Comparison of ENCODE assay signal across 14 cellular contexts in the genomic region with DNA sequence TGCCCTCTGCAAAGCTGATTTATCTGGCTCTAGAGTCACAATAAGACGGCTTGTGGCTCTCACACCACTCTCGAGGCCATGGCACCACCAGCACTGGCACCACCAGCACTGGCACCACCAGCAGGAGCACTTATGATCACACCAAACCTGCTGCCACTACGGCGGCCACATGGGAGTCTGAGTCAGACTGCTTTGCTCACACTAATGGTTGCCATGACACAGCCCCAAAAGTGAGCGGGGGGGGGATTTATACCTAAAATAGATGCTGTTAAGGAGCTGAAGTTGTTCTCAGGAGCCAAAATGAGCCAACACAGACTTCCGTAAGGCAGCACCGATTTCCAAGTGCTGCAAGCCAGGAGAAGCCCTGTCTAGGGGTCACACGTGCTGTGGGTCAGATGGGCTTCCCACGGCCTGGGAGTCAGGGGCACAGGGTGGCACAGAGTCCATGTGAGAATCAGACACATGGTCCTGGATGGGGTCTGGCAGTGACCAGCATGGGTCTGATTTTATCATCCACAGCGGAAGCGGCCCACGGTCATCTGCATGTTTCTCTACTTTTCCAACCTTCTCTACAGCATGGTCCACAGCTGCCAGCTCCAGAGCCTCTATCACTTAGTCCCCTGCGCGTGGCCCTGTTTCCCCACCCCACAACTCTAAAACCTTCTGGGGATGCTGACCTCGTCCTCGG. TPM values are rescaled to one million over a fixed set of nuclear protein-coding genes. Genes with fewer than 3 reads are reported as not detected.
DNase-seq lines count a peak whose midpoint lies in the region; ATAC-seq, FAIRE-seq and TF ChIP-seq lines count a peak whose summit lies in the region.
"Had no signal": no experiment of that assay in that cellular context is flagged by ENCODE, and none has a peak within 500 bp of the region (broad histone marks: within the 10 kb centered on the region; RNA-seq: fewer than 3 reads in every experiment).

No MANE protein-coding gene starts in this region.

- H3K36me3 ChIP-seq in HepG2 (replicated peaks in 1 of 2; ENCODE audit: control insufficient read depth in 1 of 2, insufficient read depth in 2 of 2, low read length in 2 of 2) (no peaks in the 10 kb centered on the region), right lobe of liver (no peaks in the 10 kb centered on the region), brain microvascular endothelial cell (replicated peaks) (no peaks in the 10 kb centered on the region), neural progenitor cell (no peaks in the 10 kb centered on the region), aorta (ENCODE audit: control insufficient read depth in 1 of 2, insufficient read depth in 2 of 2, low read length in 1 of 2) (no peaks in the 10 kb centered on the region)

- H3K4me1 Mint-ChIP-seq in neural progenitor cell (peaks cover 20% of the 10 kb centered on the region), endothelial cell (ENCODE audit: unreplicated experiment) (peaks cover 7% of the 10 kb centered on the region)
- H3K4me1 Mint-ChIP-seq in natural killer cell treated with Interleukin-12 subunit alpha and Interleukin-12 subunit beta and Interleukin-15 and Interleukin-18, amount 100 ng/mL, for 72 hours (ENCODE audit: low read depth in 2 of 2): peaks cover 33 to 41% of the 10 kb centered on the region in 2 donors

- H3K27me3 Mint-ChIP-seq in neural progenitor cell (ENCODE audit: insufficient read depth, low read depth): peaks cover 11% of the 10 kb centered on the region
- H3K27me3 Mint-ChIP-seq in natural killer cell treated with Interleukin-12 subunit alpha and Interleukin-12 subunit beta and Interleukin-15 and Interleukin-18, amount 100 ng/mL, for 72 hours: peaks cover 0 to 6% of the 10 kb centered on the region in 2 donors
- peaks cover 5% of the 10 kb centered on the region for H3K27me3 Mint-ChIP-seq in endothelial cell (ENCODE audit: unreplicated experiment)
- H3K27me3 Mint-ChIP-seq: central memory CD8-positive, alpha-beta T cell had no signal

- H3K4me3 ChIP-seq in HepG2 (replicated peaks in 1 of 3; ENCODE audit: insufficient read depth in 1 of 3, low read depth in 2 of 3, low read length in 3 of 3): no peak overlapping the region
- no peak overlapping the region for H3K4me3 ChIP-seq in right lobe of liver
- H3K4me3 ChIP-seq in brain microvascular endothelial cell (ENCODE audit: low read depth, low read length): no peak overlapping the region
- H3K4me3 ChIP-seq in neural progenitor cell: no peak overlapping the region
- H3K4me3 ChIP-seq in aorta (ENCODE audit: low read length in 2 of 2): no peak overlapping the region

- H3K4me2 ChIP-seq in HepG2 (ENCODE audit: low read depth, low read length) (no peak overlapping the region), neural progenitor cell (no peak overlapping the region)
- H3K4me2 ChIP-seq: KMS-11 had no signal

- POLR2A ChIA-PET in HepG2 (lab: Yijun Ruan, JAX): no interaction called here

- H3K36me3 Mint-ChIP-seq in neural progenitor cell (peaks cover 14% of the 10 kb centered on the region), endothelial cell (ENCODE audit: low read depth, unreplicated experiment) (peaks cover 5% of the 10 kb centered on the region)
- H3K36me3 Mint-ChIP-seq in natural killer cell treated with Interleukin-12 subunit alpha and Interleukin-12 subunit beta and Interleukin-15 and Interleukin-18, amount 100 ng/mL, for 72 hours: peaks cover 16% of the 10 kb centered on the region

- TF ChIP-seq RAD21 in HepG2 (CRISPR knock-in tag; IDR thresholded peaks at IDR 0.05): no peak

- H3K27me3 ChIP-seq in HepG2 (ENCODE audit: control insufficient read depth in 1 of 2, insufficient read depth in 2 of 2, low read length in 2 of 2): no peaks in the 10 kb centered on the region
- H3K27me3 ChIP-seq in right lobe of liver: no peaks in the 10 kb centered on the region
- H3K27me3 ChIP-seq in brain microvascular endothelial cell (replicated peaks): no peaks in the 10 kb centered on the region
- no peaks in the 10 kb centered on the region for H3K27me3 ChIP-seq in neural progenitor cell
- no peaks in the 10 kb centered on the region for H3K27me3 ChIP-seq in aorta (ENCODE audit: control insufficient read depth in 1 of 2, insufficient read depth in 2 of 2, low read length in 1 of 2)

- TF ChIP-seq CTCF in HepG2 (CRISPR knock-in tag; IDR thresholded peaks at IDR 0.05) (no peak), right lobe of liver (IDR thresholded peaks at IDR 0.05) (no peak), brain microvascular endothelial cell (IDR thresholded peaks at IDR 0.05; ENCODE audit: low read depth, low read length, missing control alignments) (no peak), neural progenitor cell (IDR thresholded peaks at IDR 0.05) (no peak), endothelial cell (IDR thresholded peaks at IDR 0.05; ENCODE audit: unreplicated experiment) (no peak)

- H3K4me3 Mint-ChIP-seq in neural progenitor cell: no peak overlapping the region
- H3K4me3 Mint-ChIP-seq in natural killer cell treated with Interleukin-12 subunit alpha and Interleukin-12 subunit beta and Interleukin-15 and Interleukin-18, amount 100 ng/mL, for 72 hours: no peak overlapping the region
- H3K4me3 Mint-ChIP-seq in endothelial cell (ENCODE audit: unreplicated experiment): no peak overlapping the region
- H3K4me3 Mint-ChIP-seq: central memory CD8-positive, alpha-beta T cell had no signal

- H4K20me1 ChIP-seq in HepG2 (ENCODE audit: insufficient read depth, low read length) (no peaks in the 10 kb centered on the region; the same call in 1 of the 2 replicates), neural progenitor cell (ENCODE audit: low read depth) (no peaks in the 10 kb centered on the region)

- no peak overlapping the region for H3K27ac ChIP-seq in HepG2 (ENCODE audit: extremely low read length, insufficient read depth, low read length)
- no peak overlapping the region for H3K27ac ChIP-seq in right lobe of liver
- no peak overlapping the region for H3K27ac ChIP-seq in brain microvascular endothelial cell
- no peak overlapping the region for H3K27ac ChIP-seq in neural progenitor cell
- H3K27ac ChIP-seq in aorta (ENCODE audit: low read depth in 1 of 2, low read length in 2 of 2): peak overlapping the region in 1 of 2 donors; percentile 54
- H3K27ac ChIP-seq: C4-2B, KMS-11 had no signal

- H3K27ac Mint-ChIP-seq in neural progenitor cell (peak overlapping the region; percentile 26), endothelial cell (ENCODE audit: unreplicated experiment) (no peak overlapping the region)
- no peak overlapping the region for H3K27ac Mint-ChIP-seq in natural killer cell treated with Interleukin-12 subunit alpha and Interleukin-12 subunit beta and Interleukin-15 and Interleukin-18, amount 100 ng/mL, for 72 hours

- in situ Hi-C loops in HepG2 (cut with HindIII; ENCODE audit: extremely low pct_ligation_motif_present, low pct_unique_long_range_greater_than_20kb) (no loop called here), brain microvascular endothelial cell (cut with HindIII; ENCODE audit: low pct_ligation_motif_present, low sequenced_read_pairs) (no loop called here)

- no peak for DNase-seq in HepG2 (ENCODE audit: low spot score)
- no peak for DNase-seq in right lobe of liver
- DNase-seq in brain microvascular endothelial cell: peak; percentile 79
- no peak for DNase-seq in neural progenitor cell (ENCODE audit: low spot score)
- DNase-seq in aorta: peak; percentile 91 to 92
- no peak for DNase-seq in natural killer cell treated with Interleukin-12 subunit alpha and Interleukin-12 subunit beta and Interleukin-15 and Interleukin-18, amount 100 ng/mL, for 72 hours (ENCODE audit: low spot score)
- DNase-seq in endothelial cell (ENCODE audit: low spot score): no peak
- DNase-seq: NCI-H69, T-helper 9 cell, trophoblast cell had no signal

- no peak for FAIRE-seq in HepG2 (lab: Jason Lieb, UNC)

- TF ChIP-seq POLR2A in HepG2 (IDR thresholded peaks at IDR 0.05; ENCODE audit: insufficient read depth in 1 of 2, low read depth in 2 of 2, low read length in 2 of 2): no peak
- no peak for TF ChIP-seq POLR2A in right lobe of liver (IDR thresholded peaks at IDR 0.05)

- TF ChIP-seq EP300 in HepG2 (IDR thresholded peaks at IDR 0.05; ENCODE audit: low read depth in 2 of 2, low read length in 2 of 2) (no peak), HepG2 (CRISPR knock-in tag; IDR thresholded peaks at IDR 0.05; ENCODE audit: borderline replicate concordance) (no peak)

- intact Hi-C loops in HepG2 (cut with micrococcal nuclease; ENCODE audit: unreplicated experiment): no loop called here
- intact Hi-C loops in right lobe of liver (cut with DNase I): no loop called here
- intact Hi-C loops in aorta (cut with DNase I): loop anchor here in 1 of 2 donors (5.0 kb wide), 2 partner anchors 33 to 48 kb away; no protein-coding TSS in a partner anchor

- H3K4me1 ChIP-seq in HepG2 (ENCODE audit: insufficient read depth, low read length): no peaks in the 10 kb centered on the region
- no peaks in the 10 kb centered on the region for H3K4me1 ChIP-seq in right lobe of liver
- peaks cover 4% of the 10 kb centered on the region for H3K4me1 ChIP-seq in neural progenitor cell
- H3K4me1 ChIP-seq in aorta (ENCODE audit: control insufficient read depth in 1 of 2, insufficient read depth in 2 of 2, low read length in 2 of 2): no peaks in the 10 kb centered on the region

- CTCF ChIA-PET in HepG2 (lab: Yijun Ruan, JAX; ENCODE audit: low intra/inter-chr PET ratio, low total read pairs): no interaction called here

- H3F3A ChIP-seq in neural progenitor cell (ENCODE audit: low read depth): peaks cover 3% of the 10 kb centered on the region

- H3K9me3 ChIP-seq in HepG2 (ENCODE audit: low read length) (peaks cover 5% of the 10 kb centered on the region; the same call in 1 of the 2 replicates), right lobe of liver (no peaks in the 10 kb centered on the region), neural progenitor cell (ENCODE audit: low read depth) (no peaks in the 10 kb centered on the region), aorta (ENCODE audit: control insufficient read depth, low read length) (no peaks in the 10 kb centered on the region)

- H3K9me3 Mint-ChIP-seq in neural progenitor cell: peaks cover 29% of the 10 kb centered on the region
- peaks cover 6% of the 10 kb centered on the region for H3K9me3 Mint-ChIP-seq in natural killer cell treated with Interleukin-12 subunit alpha and Interleukin-12 subunit beta and Interleukin-15 and Interleukin-18, amount 100 ng/mL, for 72 hours
- no peaks in the 10 kb centered on the region for H3K9me3 Mint-ChIP-seq in endothelial cell (ENCODE audit: unreplicated experiment)

- no TSS peak for BruUV-seq in HepG2 (replicated peaks; lab: Mats Ljungman, UMichigan)

- no peak overlapping the region for H2AFZ ChIP-seq in HepG2 (ENCODE audit: low read length)
- H2AFZ ChIP-seq in neural progenitor cell (replicated peaks): no peak overlapping the region

- H3K9ac ChIP-seq in HepG2 (ENCODE audit: insufficient read depth, low read depth, low read length) (no peak overlapping the region), neural progenitor cell (no peak overlapping the region)
- H3K9ac ChIP-seq: KMS-11 had no signal

- ATAC-seq in HepG2 (no peak), right lobe of liver (no peak), aorta (ENCODE audit: low FRiP score) (peak; percentile 89), HG03439 (IDR thresholded peaks at IDR 0.05; ENCODE audit: unreplicated experiment) (no peak)
- ATAC-seq in natural killer cell treated with Interleukin-12 subunit alpha and Interleukin-12 subunit beta and Interleukin-15 and Interleukin-18, amount 100 ng/mL, for 72 hours: no peak

- WGBS in HepG2 (ENCODE audit: low lambda C conversion rate): 68% methylated on average over 16 of the region's 16 CpGs
- WGBS in right lobe of liver (ENCODE audit: insufficient coverage, low coverage, low lambda C conversion rate, missing lambda C conversion rate): 78% methylated on average over 9 of the region's 16 CpGs
- WGBS in aorta, 2 donors: 5 to 9% methylated on average over 16 of the region's 16 CpGs

- H3K79me2 ChIP-seq in HepG2 (ENCODE audit: insufficient read depth, low read length): no peaks in the 10 kb centered on the region
- H3K79me2 ChIP-seq in neural progenitor cell (ENCODE audit: low read depth): no peaks in the 10 kb centered on the region

RNA-seq across cellular contexts. Expression of a gene that starts 16.7 kb away (rescaled TPM):
- 29.1 and 39.4 TPM in 2 replicates for total RNA-seq in HepG2 (2016; rRNA removed; fragmentation: Illumina TruSeq; extraction: Trizol)
- 5.8 and 6.2 TPM in 2 replicates for total RNA-seq in HepG2 (2016; cell fraction: cytosol; rRNA removed; fragmentation: Illumina TruSeq; extraction: Trizol; ENCODE audit: low read depth)
- 31.7 and 35.2 TPM in 2 replicates for total RNA-seq in HepG2 (2016; cell fraction: insoluble cytoplasmic fraction; rRNA removed; fragmentation: Illumina TruSeq; extraction: Trizol)
- total RNA-seq in HepG2 (2016; cell fraction: membrane; rRNA removed; fragmentation: Illumina TruSeq; extraction: Trizol): 15.9 and 18.0 TPM in 2 replicates
- total RNA-seq in HepG2 (2016; cell fraction: nucleus; rRNA removed; fragmentation: Illumina TruSeq; extraction: Trizol): 35.9 and 36.0 TPM in 2 replicates
- polyA plus RNA-seq in HepG2 (2011; rRNA removed): 14.7 and 16.4 TPM in 2 replicates
- 10.1 and 10.9 TPM in 2 replicates for polyA plus RNA-seq in HepG2 (2011; cell fraction: cytosol; rRNA removed)
- polyA plus RNA-seq in HepG2 (2011; cell fraction: nucleus; rRNA removed): 45.7 and 53.5 TPM in 2 replicates
- polyA plus RNA-seq in HepG2 (2012): 25.9 and 28.5 TPM in 2 replicates
- polyA plus RNA-seq in HepG2 (2016; cell fraction: cytosol; fragmentation: Illumina TruSeq; extraction: Trizol; ENCODE audit: low read depth): 4.3 and 5.0 TPM in 2 replicates
- polyA plus RNA-seq in HepG2 (2016; cell fraction: insoluble cytoplasmic fraction; fragmentation: Illumina TruSeq; extraction: Trizol; ENCODE audit: low read depth): 43.9 and 48.4 TPM in 2 replicates
- polyA plus RNA-seq in HepG2 (2016; cell fraction: membrane; fragmentation: Illumina TruSeq; extraction: Trizol; ENCODE audit: low read depth): 10.6 and 11.7 TPM in 2 replicates
- polyA plus RNA-seq in HepG2 (2016; cell fraction: nucleus; fragmentation: Illumina TruSeq; extraction: Trizol; ENCODE audit: insufficient read depth, low read depth): 105 and 111 TPM in 2 replicates
- polyA minus RNA-seq in HepG2 (2011; rRNA and poly(A)+ RNA removed; ENCODE audit: low replicate concordance): 11.0 and 59.1 TPM in 2 replicates
- 17.0 and 17.9 TPM in 2 replicates for polyA minus RNA-seq in HepG2 (2011; cell fraction: cytosol; rRNA and poly(A)+ RNA removed)
- 33.1 and 38.8 TPM in 2 replicates for polyA minus RNA-seq in HepG2 (2011; cell fraction: nucleus; rRNA and poly(A)+ RNA removed)
- total RNA-seq in right lobe of liver: 10 to 100 TPM in 3 of 6 experiments, 1 to 10 TPM in 3; 4.9 to 13.3 (median 9.3) TPM
- total RNA-seq in neural progenitor cell (ENCODE audit: low replicate concordance): 46.5 and 81.1 TPM in 2 replicates
- total RNA-seq in aorta: 10 to 100 TPM; 32.5 to 48.2 TPM
- 10 to 100 TPM in 1 of 2 donors, 1 to 10 TPM in 1; 9.4 to 11.6 TPM for polyA plus RNA-seq in aorta
- 10 to 100 TPM in 1 of 2 donors, 1 to 10 TPM in 1; 8.9 to 32.2 TPM for total RNA-seq in natural killer cell treated with Interleukin-12 subunit alpha and Interleukin-12 subunit beta and Interleukin-15 and Interleukin-18, amount 100 ng/mL, for 72 hours
- 177 TPM for total RNA-seq in endothelial cell (ENCODE audit: unreplicated experiment)

Comparison
In these comparisons a context has a peak if more than half of its experiments do, and no peak if none do; other contexts are left out.
1. DNase-seq: peak in brain microvascular endothelial cell (single experiment) and aorta (2 of 2); none in HepG2 (single experiment), right lobe of liver (0 of 3), neural progenitor cell (single experiment), natural killer cell treated with Interleukin-12 subunit alpha and Interleukin-12 subunit beta and Interleukin-15 and Interleukin-18, amount 100 ng/mL, for 72 hours (single experiment) and endothelial cell (single experiment).